ENCODE assay signal across 1 cellular context in genomic region chr3:104519468-104519867, GRCh38.
A peak's percentile ranks its signal among the peaks of the same experiment; 100 is the strongest.
TF ChIP-seq lines count a peak whose summit lies in the region.

No MANE protein-coding gene starts in this region.

TF ChIP-seq in GM12878, 131 proteins besides CTCF, POLR2A, EP300 and RAD21 (continued from another document):
- TF ChIP-seq, protein P1, sequence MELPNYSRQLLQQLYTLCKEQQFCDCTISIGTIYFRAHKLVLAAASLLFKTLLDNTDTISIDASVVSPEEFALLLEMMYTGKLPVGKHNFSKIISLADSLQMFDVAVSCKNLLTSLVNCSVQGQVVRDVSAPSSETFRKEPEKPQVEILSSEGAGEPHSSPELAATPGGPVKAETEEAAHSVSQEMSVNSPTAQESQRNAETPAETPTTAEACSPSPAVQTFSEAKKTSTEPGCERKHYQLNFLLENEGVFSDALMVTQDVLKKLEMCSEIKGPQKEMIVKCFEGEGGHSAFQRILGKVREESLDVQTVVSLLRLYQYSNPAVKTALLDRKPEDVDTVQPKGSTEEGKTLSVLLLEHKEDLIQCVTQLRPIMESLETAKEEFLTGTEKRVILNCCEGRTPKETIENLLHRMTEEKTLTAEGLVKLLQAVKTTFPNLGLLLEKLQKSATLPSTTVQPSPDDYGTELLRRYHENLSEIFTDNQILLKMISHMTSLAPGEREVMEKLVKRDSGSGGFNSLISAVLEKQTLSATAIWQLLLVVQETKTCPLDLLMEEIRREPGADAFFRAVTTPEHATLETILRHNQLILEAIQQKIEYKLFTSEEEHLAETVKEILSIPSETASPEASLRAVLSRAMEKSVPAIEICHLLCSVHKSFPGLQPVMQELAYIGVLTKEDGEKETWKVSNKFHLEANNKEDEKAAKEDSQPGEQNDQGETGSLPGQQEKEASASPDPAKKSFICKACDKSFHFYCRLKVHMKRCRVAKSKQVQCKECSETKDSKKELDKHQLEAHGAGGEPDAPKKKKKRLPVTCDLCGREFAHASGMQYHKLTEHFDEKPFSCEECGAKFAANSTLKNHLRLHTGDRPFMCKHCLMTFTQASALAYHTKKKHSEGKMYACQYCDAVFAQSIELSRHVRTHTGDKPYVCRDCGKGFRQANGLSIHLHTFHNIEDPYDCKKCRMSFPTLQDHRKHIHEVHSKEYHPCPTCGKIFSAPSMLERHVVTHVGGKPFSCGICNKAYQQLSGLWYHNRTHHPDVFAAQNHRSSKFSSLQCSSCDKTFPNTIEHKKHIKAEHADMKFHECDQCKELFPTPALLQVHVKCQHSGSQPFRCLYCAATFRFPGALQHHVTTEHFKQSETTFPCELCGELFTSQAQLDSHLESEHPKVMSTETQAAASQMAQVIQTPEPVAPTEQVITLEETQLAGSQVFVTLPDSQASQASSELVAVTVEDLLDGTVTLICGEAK (IDR thresholded peaks at IDR 0.05; ENCODE audit: borderline replicate concordance) = peak; percentile 66; the same call in 1 of the 2 replicates
- TF ChIP-seq ZSCAN29 (IDR thresholded peaks at IDR 0.05) = no peak
- no peak for TF ChIP-seq SUPT20H (IDR thresholded peaks at IDR 0.05; ENCODE audit: borderline replicate concordance, control insufficient read depth, low read depth, low read length)
